ENCODE assay signal across 9 cellular contexts in the genomic region with DNA sequence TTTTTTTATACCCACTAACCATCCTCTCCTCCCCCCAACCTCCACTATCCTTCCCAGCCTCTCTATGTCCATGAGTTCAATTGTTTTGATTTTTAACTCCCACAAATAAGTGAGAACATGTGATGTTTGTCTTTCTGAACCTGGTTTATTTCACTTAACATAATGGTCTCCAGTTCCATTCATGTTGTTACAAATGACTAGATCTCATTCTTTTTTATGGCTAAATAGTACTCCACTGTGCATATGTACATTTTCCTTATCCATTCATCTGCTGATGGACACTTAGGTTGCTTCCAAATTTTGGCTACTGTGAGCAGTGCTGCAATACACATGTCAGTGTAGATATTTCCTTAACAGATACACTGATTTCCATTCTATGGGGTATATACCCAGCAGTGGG. TPM values are rescaled to one million over a fixed set of nuclear protein-coding genes. Genes with fewer than 3 reads are reported as not detected.
"Had no signal": no experiment of that assay in that cellular context is flagged by ENCODE, and none has a peak within 500 bp of the region (broad histone marks: within the 10 kb centered on the region; RNA-seq: fewer than 3 reads in every experiment).

No MANE protein-coding gene starts in this region.

- ATAC-seq: GM12878 had no signal

- FAIRE-seq: G401.6, GM12878, GM12891, GM12892, GM18507, GM19239 had no signal

- H3K4me3 ChIP-seq: GM12878 had no signal

- DNase-seq: GDM1, GF-D8 had no signal

RNA-seq across cellular contexts. Expression of gene ACP7, which starts 24.9 kb away (rescaled TPM):
- total RNA-seq: G401, GM12878 had no signal
- polyA plus RNA-seq: GM12878 had no signal
